Comparison of ENCODE assay signal across 8 cellular contexts in genomic region chrX:281166-281999, GRCh38. TPM values are rescaled to one million over a fixed set of nuclear protein-coding genes. Genes with fewer than 3 reads are reported as not detected.
A peak's percentile ranks its signal among the peaks of the same experiment; 100 is the strongest.
DNase-seq lines count a peak whose midpoint lies in the region; ATAC-seq and TF ChIP-seq lines count a peak whose summit lies in the region.

PLCXD1 (plus strand) TSS chrX:281381; CDS start chrX:284188, 2,807 bp downstream.

- DNase-seq in Panc1 (ENCODE audit: low read depth, low spot score) = no peak
- peak; percentile 44 for DNase-seq in epithelial cell of esophagus (ENCODE audit: low read depth)
- no peak for DNase-seq in T-helper 9 cell
- DNase-seq in GDM1 (lab: John Stamatoyannopoulos, UW) = no peak
- no peak for DNase-seq in NCI-H146 treated with DMSO at 0.1 percent for 48 hours (lab: John Stamatoyannopoulos, UW; ENCODE audit: unreplicated experiment)
- DNase-seq in OCI-M2 (lab: John Stamatoyannopoulos, UW; ENCODE audit: unreplicated experiment) = no peak

- peak within 1 kb of the TSS; percentile 48 to 58 for H3K4me3 ChIP-seq in Panc1 (ENCODE audit: low read depth in 2 of 2, low read length in 2 of 2)
- peak within 1 kb of the TSS; percentile 30 for H3K4me3 ChIP-seq in epithelial cell of esophagus (ENCODE audit: low read length)
- H3K4me3 ChIP-seq in muscle layer of duodenum (ENCODE audit: low read depth in 1 of 2, low read length in 2 of 2) = peak within 1 kb of the TSS; percentile 21 to 50

- POLR2A ChIA-PET in Panc1 (lab: Charles Lee) = no interaction called here

- in situ Hi-C loops in Panc1 (cut with HindIII; ENCODE audit: low pct_unique_long_range_greater_than_20kb, low sequenced_read_pairs) = no loop called here

- intact Hi-C loops in Panc1 (cut with micrococcal nuclease; ENCODE audit: unreplicated experiment) = no loop called here

- H3K27me3 ChIP-seq in Panc1 (ENCODE audit: control insufficient read depth, insufficient read depth, low read length) (no peaks in the 10 kb centered on the region), muscle layer of duodenum (ENCODE audit: low read depth, low read length) (no peaks in the 10 kb centered on the region)

- peak within 1 kb of the TSS; percentile 79 for H3K27ac ChIP-seq in Panc1 (ENCODE audit: low read length)
- H3K27ac ChIP-seq in muscle layer of duodenum (ENCODE audit: low read length) = no peak within 1 kb of the TSS

- CTCF ChIA-PET in Panc1 (lab: Charles Lee) = no interaction called here

- no TSS peak for BruUV-seq in Panc1 (replicated peaks; lab: Mats Ljungman, UMichigan)

- H3K4me1 ChIP-seq in Panc1 (ENCODE audit: control insufficient read depth, insufficient read depth, low read length) = no peaks in the 10 kb centered on the region
- peaks cover 0 to 10% of the 10 kb centered on the region in 2 donors for H3K4me1 ChIP-seq in muscle layer of duodenum (ENCODE audit: control insufficient read depth in 1 of 2, insufficient read depth in 2 of 2, low read length in 2 of 2)

- ATAC-seq in GM19395 (IDR thresholded peaks at IDR 0.05; ENCODE audit: unreplicated experiment) (peak; percentile 20), Panc1 (peak; percentile 72)

- TF ChIP-seq CTCF in Panc1 (IDR thresholded peaks at IDR 0.05) (no peak), epithelial cell of esophagus (IDR thresholded peaks at IDR 0.05; ENCODE audit: insufficient read depth, low read depth, low read length, missing control alignments) (peak; percentile 5)

- peaks cover 4% of the 10 kb centered on the region; the same call in 1 of the 2 replicates for H3K36me3 ChIP-seq in Panc1 (ENCODE audit: control insufficient read depth, insufficient read depth, low read length)
- H3K36me3 ChIP-seq in muscle layer of duodenum (ENCODE audit: control insufficient read depth in 1 of 2, insufficient read depth in 2 of 2, low read length in 2 of 2) = peaks cover 4 to 7% of the 10 kb centered on the region in 2 donors

- H3K9me3 ChIP-seq in Panc1 (ENCODE audit: control insufficient read depth, insufficient read depth, low read depth, low read length) (no peaks in the 10 kb centered on the region), muscle layer of duodenum (ENCODE audit: control insufficient read depth in 1 of 2, low read length in 2 of 2) (no peaks in the 10 kb centered on the region)

RNA-seq across cellular contexts. Expression of gene PLCXD1, which starts in this region (rescaled TPM):
- total RNA-seq in Panc1 (2021; ENCODE audit: unreplicated experiment) = 54.9 TPM
- 95.5 TPM for polyA plus RNA-seq in Panc1 (2012; ENCODE audit: insufficient read length)
